In the genomic region with DNA sequence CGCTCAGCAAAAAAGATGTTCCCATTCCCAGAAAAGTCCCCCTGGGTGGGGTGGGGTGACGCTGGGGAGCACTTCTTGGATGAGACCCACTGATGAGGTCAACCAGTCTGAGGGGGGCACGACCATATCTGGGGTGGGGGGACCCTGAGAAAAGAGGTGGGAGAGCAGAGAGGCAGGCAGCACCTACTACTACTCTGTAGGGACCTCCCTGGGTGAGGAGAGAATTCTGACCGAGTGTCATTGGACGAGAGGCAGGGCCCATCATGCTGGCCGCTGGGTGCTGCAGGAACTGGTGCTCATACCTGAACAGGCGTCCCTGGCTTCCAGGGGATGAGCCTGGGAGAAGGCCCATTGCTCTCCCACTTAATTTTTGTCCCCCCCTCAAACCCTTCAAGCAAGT, we compare ENCODE assay signal across 22 cellular contexts.
A peak's percentile ranks its signal among the peaks of the same experiment; 100 is the strongest.
DNase-seq lines count a peak whose midpoint lies in the region; ATAC-seq and TF ChIP-seq lines count a peak whose summit lies in the region.
"Had no signal": no experiment of that assay in that cellular context is flagged by ENCODE, and none has a peak within 500 bp of the region (broad histone marks: within the 10 kb centered on the region; RNA-seq: fewer than 3 reads in every experiment).

No MANE protein-coding gene starts in this region.

- no peaks in the 10 kb centered on the region for H3K9me3 Mint-ChIP-seq in T-helper 2 cell treated with Interferon-gamma antibody and Interleukin-4, amounts not matched to agents 5 μg/mL and 100 μg/mL, for 36 hours
- H3K9me3 Mint-ChIP-seq in IgD-negative memory B cell = no peaks in the 10 kb centered on the region
- H3K9me3 Mint-ChIP-seq in natural killer cell = no peaks in the 10 kb centered on the region

- H3K4me1 Mint-ChIP-seq in T-helper 2 cell treated with Interferon-gamma antibody and Interleukin-4, amounts not matched to agents 5 μg/mL and 100 μg/mL, for 36 hours (ENCODE audit: low read depth) = peaks cover 66% of the 10 kb centered on the region
- H3K4me1 Mint-ChIP-seq in IgD-negative memory B cell (peaks cover 7 to 25% (median 15%) of the 10 kb centered on the region in 3 donors), natural killer cell (peaks cover 38 to 41% of the 10 kb centered on the region in 2 donors)

- no peak for ATAC-seq in natural killer cell
- ATAC-seq in HG03097 (IDR thresholded peaks at IDR 0.05; ENCODE audit: low FRiP score, unreplicated experiment) = no peak
- no peak for ATAC-seq in GM18867 (IDR thresholded peaks at IDR 0.05; ENCODE audit: unreplicated experiment)
- ATAC-seq: GM23338, lower lobe of right lung had no signal

- H3K27ac ChIP-seq in cingulate gyrus (ENCODE audit: low read depth, low read length) = peak overlapping the region; percentile 65
- H3K27ac ChIP-seq: 22Rv1, cardiac muscle cell, lower lobe of right lung, PC-9, prostate gland, upper lobe of left lung had no signal

- no peaks in the 10 kb centered on the region for H3K27me3 Mint-ChIP-seq in T-helper 2 cell treated with Interferon-gamma antibody and Interleukin-4, amounts not matched to agents 5 μg/mL and 100 μg/mL, for 36 hours (ENCODE audit: low read depth)
- H3K27me3 Mint-ChIP-seq in IgD-negative memory B cell (peaks cover 15% of the 10 kb centered on the region), natural killer cell (ENCODE audit: low read depth in 2 of 2) (peaks cover 0 to 3% of the 10 kb centered on the region in 2 donors)

- TF ChIP-seq CTCF in natural killer cell (IDR thresholded peaks at IDR 0.05) = no peak

- no peak for DNase-seq in T-helper 2 cell treated with Interferon-gamma antibody and Interleukin-4, amounts not matched to agents 5 μg/mL and 100 μg/mL, for 36 hours (ENCODE audit: low spot score)
- DNase-seq in T-helper 2 cell (no peak), natural killer cell (no peak), NCI-H774 (lab: John Stamatoyannopoulos, UW) (no peak)
- DNase-seq: activated gamma-delta T cell, amniotic stem cell, dermis blood vessel endothelial cell, DMS53, lower lobe of right lung, NCI-H1092 treated with DMSO at 0.1 percent for 48 hours, NCI-H2029 treated with DMSO at 0.1 percent for 48 hours, PC-9, SHP77 treated with DMSO at 0.1 percent for 48 hours, upper lobe of left lung had no signal

- no peak overlapping the region for H3K27ac Mint-ChIP-seq in T-helper 2 cell treated with Interferon-gamma antibody and Interleukin-4, amounts not matched to agents 5 μg/mL and 100 μg/mL, for 36 hours
- H3K27ac Mint-ChIP-seq in IgD-negative memory B cell = no peak overlapping the region
- no peak overlapping the region for H3K27ac Mint-ChIP-seq in natural killer cell
- H3K27ac Mint-ChIP-seq: GM23338 had no signal

- H3K36me3 Mint-ChIP-seq in T-helper 2 cell treated with Interferon-gamma antibody and Interleukin-4, amounts not matched to agents 5 μg/mL and 100 μg/mL, for 36 hours (ENCODE audit: low read depth) = peaks cover 30% of the 10 kb centered on the region
- H3K36me3 Mint-ChIP-seq in IgD-negative memory B cell (no peaks in the 10 kb centered on the region), natural killer cell (no peaks in the 10 kb centered on the region)

- intact Hi-C loops in natural killer cell (cut with micrococcal nuclease) = loop anchor here (5.0 kb wide), 2 partner anchors 48 to 218 kb away; no protein-coding TSS in a partner anchor

- H3K4me3 Mint-ChIP-seq in T-helper 2 cell treated with Interferon-gamma antibody and Interleukin-4, amounts not matched to agents 5 μg/mL and 100 μg/mL, for 36 hours = peak overlapping the region; percentile 88
- H3K4me3 Mint-ChIP-seq in IgD-negative memory B cell (peak overlapping the region in 3 of 4 donors; percentile 40 to 96 (median 47)), natural killer cell (peak overlapping the region; percentile 9)

Comparison
In these comparisons a context has a peak if more than half of its experiments do, and no peak if none do; other contexts are left out.
1. H3K4me3 Mint-ChIP-seq: peak in every context shown above with its lines; median percentile 88 in T-helper 2 cell treated with Interferon-gamma antibody and Interleukin-4, amounts not matched to agents 5 μg/mL and 100 μg/mL, for 36 hours; 47 in IgD-negative memory B cell; 9 in natural killer cell.